In the genomic region with DNA sequence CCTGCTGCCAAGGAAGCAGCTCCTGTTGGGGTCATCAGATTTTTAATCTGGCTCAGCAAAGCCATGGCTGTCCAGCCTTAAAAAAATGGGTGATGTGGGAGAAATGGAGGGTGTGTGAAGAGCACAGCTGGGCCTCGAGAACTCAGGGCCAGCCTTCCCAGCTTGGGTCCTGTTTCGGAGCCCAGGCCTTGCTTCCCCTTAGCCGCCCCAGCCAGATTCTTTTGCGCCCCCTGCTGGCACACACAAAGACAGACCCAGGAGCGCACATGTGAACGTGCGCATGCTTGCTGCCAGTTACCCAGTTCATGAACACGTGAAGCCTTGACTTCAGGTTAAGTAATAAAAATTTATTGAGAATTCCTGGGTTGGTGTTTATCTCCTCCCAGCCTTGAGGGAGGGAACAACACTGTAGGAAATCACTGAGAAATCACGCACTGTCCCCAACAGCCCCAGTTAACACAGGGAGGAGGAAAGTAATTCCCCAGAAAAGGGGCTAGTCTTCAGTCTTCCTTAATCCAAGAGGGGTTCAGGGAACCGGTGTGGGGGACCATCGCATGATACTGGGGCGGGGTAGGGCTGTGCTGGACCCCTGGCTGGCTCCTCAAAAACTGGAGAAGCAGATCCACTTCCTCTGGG, we compare ENCODE assay signal across 8 cellular contexts. TPM values are rescaled to one million over a fixed set of nuclear protein-coding genes. Genes with fewer than 3 reads are reported as not detected.
DNase-seq lines count a peak whose midpoint lies in the region; ATAC-seq and TF ChIP-seq lines count a peak whose summit lies in the region.

No MANE protein-coding gene starts in this region.

- peaks cover 25% of the 10 kb centered on the region for H3K79me2 ChIP-seq in SK-N-SH (ENCODE audit: insufficient read depth)

- H3K4me2 ChIP-seq in BLaER1 treated with 17β-estradiol and CSF1 and Interleukin-3, amounts not matched to agents 10 nM and 100 nM: peak overlapping the region; percentile 32 to 67 (median 60)
- H3K4me2 ChIP-seq in SK-N-SH: no peak overlapping the region

- intact Hi-C loops in head of caudate nucleus (cut with DNase I): no loop called here

- peaks cover 5 to 29% (median 20%) of the 10 kb centered on the region in 11 experiments; a peak in 15 of 22 replicates for H4K20me1 ChIP-seq in BLaER1 treated with 17β-estradiol and CSF1 and Interleukin-3, amounts not matched to agents 10 nM and 100 nM
- H4K20me1 ChIP-seq in SK-N-SH (ENCODE audit: insufficient read depth): no peaks in the 10 kb centered on the region

- DNase-seq in NAMALWA (ENCODE audit: low spot score) (peak; percentile 93), SK-N-SH (peak; percentile 89), head of caudate nucleus (peak; percentile 62 to 95 (median 87)), progenitor cell of endocrine pancreas (ENCODE audit: low spot score, unreplicated experiment) (peak; percentile 90), ureter (ENCODE audit: low spot score) (peak; percentile 93)

- TF ChIP-seq CTCF in SK-N-SH (IDR thresholded peaks at IDR 0.05) (peak; percentile 90), progenitor cell of endocrine pancreas (IDR thresholded peaks at IDR 0.05; ENCODE audit: unreplicated experiment) (peak; percentile 96)

- peaks cover 20% of the 10 kb centered on the region for H3K36me3 Mint-ChIP-seq in activated naive CD8-positive, alpha-beta T cell
- peaks cover 22% of the 10 kb centered on the region for H3K36me3 Mint-ChIP-seq in progenitor cell of endocrine pancreas (ENCODE audit: insufficient read depth)

- no peaks in the 10 kb centered on the region for H3K9me3 Mint-ChIP-seq in activated naive CD8-positive, alpha-beta T cell (ENCODE audit: low read depth)
- H3K9me3 Mint-ChIP-seq in progenitor cell of endocrine pancreas (ENCODE audit: low read depth): no peaks in the 10 kb centered on the region

- peak; percentile 70 for TF ChIP-seq RAD21 in SK-N-SH (IDR thresholded peaks at IDR 0.05; ENCODE audit: low read length)

- no peak overlapping the region for H2AFZ ChIP-seq in SK-N-SH (ENCODE audit: low read depth)

- H3K27me3 ChIP-seq in BLaER1 treated with 17β-estradiol and CSF1 and Interleukin-3, amounts not matched to agents 10 nM and 100 nM: no peaks in the 10 kb centered on the region
- H3K27me3 ChIP-seq in SK-N-SH (ENCODE audit: insufficient read depth): no peaks in the 10 kb centered on the region

- H3K9ac ChIP-seq in BLaER1 treated with 17β-estradiol and CSF1 and Interleukin-3, amounts not matched to agents 10 nM and 100 nM: peak overlapping the region; percentile 46 to 98 (median 62); a peak in 20 of 22 replicates
- no peak overlapping the region for H3K9ac ChIP-seq in SK-N-SH

- POLR2A ChIA-PET in SK-N-SH (lab: Yijun Ruan, JAX): interaction anchor here (1.0 to 6.8 kb wide), 4 partner anchors 20 to 92 kb away, joined by 3 to 62 read pairs (median 4); a partner anchor contains a TSS

- H3K4me3 ChIP-seq in BLaER1 treated with 17β-estradiol and CSF1 and Interleukin-3, amounts not matched to agents 10 nM and 100 nM: no peak overlapping the region
- H3K4me3 ChIP-seq in SK-N-SH (ENCODE audit: low read depth in 2 of 2, low read length in 1 of 2): peak overlapping the region in 1 of 2 experiments; percentile 33; a peak in 1 of 4 replicates

- H3F3A ChIP-seq in SK-N-SH (replicated peaks; ENCODE audit: insufficient read depth): peaks cover 29% of the 10 kb centered on the region

- H3K27ac ChIP-seq in BLaER1 treated with 17β-estradiol and CSF1 and Interleukin-3, amounts not matched to agents 10 nM and 100 nM: peak overlapping the region; percentile 33 to 95 (median 69); a peak in 21 of 22 replicates
- H3K27ac ChIP-seq in SK-N-SH (ENCODE audit: low read depth in 2 of 2, low read length in 1 of 2): peak overlapping the region; percentile 42 to 47; a peak in 3 of 4 replicates

- CTCF ChIA-PET in SK-N-SH (lab: Yijun Ruan, JAX): interaction anchor here (0.5 to 8.0 kb wide), 22 partner anchors 8 to 198 kb away, joined by 3 to 114 read pairs (median 4); a partner anchor contains a TSS

- peaks cover 50 to 69% (median 62%) of the 10 kb centered on the region in 11 experiments for H3K36me3 ChIP-seq in BLaER1 treated with 17β-estradiol and CSF1 and Interleukin-3, amounts not matched to agents 10 nM and 100 nM
- H3K36me3 ChIP-seq in SK-N-SH (replicated peaks in 1 of 2; ENCODE audit: control insufficient read depth in 1 of 2, insufficient read depth in 2 of 2, low read length in 1 of 2): peaks cover 28 to 46% of the 10 kb centered on the region in 2 experiments

- 34% methylated on average over 11 of the region's 12 CpGs for WGBS in SK-N-SH (ENCODE audit: low lambda C conversion rate)

- peaks cover 72 to 88% (median 80%) of the 10 kb centered on the region in 10 experiments for H3K4me1 ChIP-seq in BLaER1 treated with 17β-estradiol and CSF1 and Interleukin-3, amounts not matched to agents 10 nM and 100 nM
- peaks cover 6 to 22% of the 10 kb centered on the region in 2 experiments; a peak in 3 of 4 replicates for H3K4me1 ChIP-seq in SK-N-SH (ENCODE audit: control insufficient read depth in 1 of 2, insufficient read depth in 2 of 2, low read depth in 1 of 2, low read length in 1 of 2)

- H3K9me2 ChIP-seq in SK-N-SH: no peaks in the 10 kb centered on the region

- H3K27ac Mint-ChIP-seq in activated naive CD8-positive, alpha-beta T cell: peak overlapping the region; percentile 97
- H3K27ac Mint-ChIP-seq in progenitor cell of endocrine pancreas: peak overlapping the region; percentile 99

- no peaks in the 10 kb centered on the region for H3K27me3 Mint-ChIP-seq in activated naive CD8-positive, alpha-beta T cell
- H3K27me3 Mint-ChIP-seq in progenitor cell of endocrine pancreas: no peaks in the 10 kb centered on the region

- H3K4me1 Mint-ChIP-seq in activated naive CD8-positive, alpha-beta T cell (ENCODE audit: low read depth): peaks cover 65% of the 10 kb centered on the region
- peaks cover 53% of the 10 kb centered on the region for H3K4me1 Mint-ChIP-seq in progenitor cell of endocrine pancreas (ENCODE audit: low read depth)

- ATAC-seq in GM19463 (IDR thresholded peaks at IDR 0.05; ENCODE audit: unreplicated experiment): peak; percentile 40

- no peak for TF ChIP-seq EP300 in SK-N-SH (IDR thresholded peaks at IDR 0.05; ENCODE audit: borderline replicate concordance in 1 of 2, low read depth in 1 of 2, low read length in 1 of 2)

- peak overlapping the region; percentile 59 for H3K4me3 Mint-ChIP-seq in activated naive CD8-positive, alpha-beta T cell
- H3K4me3 Mint-ChIP-seq in progenitor cell of endocrine pancreas (ENCODE audit: low read depth): peak overlapping the region; percentile 97

- no peaks in the 10 kb centered on the region for H3K9me3 ChIP-seq in BLaER1 treated with 17β-estradiol and CSF1 and Interleukin-3, amounts not matched to agents 10 nM and 100 nM (replicated peaks in 1 of 11)
- no peaks in the 10 kb centered on the region for H3K9me3 ChIP-seq in SK-N-SH

TF ChIP-seq in SK-N-SH, 30 proteins besides CTCF, POLR2A, EP300 and RAD21 (continues in another document):
- TF ChIP-seq CHD2 (IDR thresholded peaks at IDR 0.05; ENCODE audit: low read length, partially characterized antibody): no peak
- no peak for TF ChIP-seq FOXJ3 (CRISPR knock-in tag; IDR thresholded peaks at IDR 0.05)
- TF ChIP-seq NFIC (IDR thresholded peaks at IDR 0.05; ENCODE audit: borderline replicate concordance): no peak
- TF ChIP-seq MXI1 (IDR thresholded peaks at IDR 0.05; ENCODE audit: low read depth, low read length): peak; percentile 97

RNA-seq across cellular contexts. Expression of a gene that starts 5.3 kb away (rescaled TPM):
- 386 and 447 TPM in 2 replicates for polyA plus RNA-seq in SK-N-SH (2012; rRNA removed)
- polyA plus RNA-seq in SK-N-SH (2012; cell fraction: cytosol; rRNA removed): 287 and 379 TPM in 2 replicates
- 324 and 396 TPM in 2 replicates for polyA plus RNA-seq in SK-N-SH (2012; cell fraction: nucleus; rRNA removed)
- total RNA-seq in progenitor cell of endocrine pancreas (339 and 353 TPM in 2 replicates), ureter (221 TPM)

RNA-seq across cellular contexts. Expression of a gene that starts 5.6 kb away (rescaled TPM):
- 77.4 and 82.8 TPM in 2 replicates for polyA plus RNA-seq in SK-N-SH (2012; rRNA removed)
- polyA plus RNA-seq in SK-N-SH (2012; cell fraction: cytosol; rRNA removed): 74.4 and 76.0 TPM in 2 replicates
- polyA plus RNA-seq in SK-N-SH (2012; cell fraction: nucleus; rRNA removed): 73.4 and 75.5 TPM in 2 replicates
- total RNA-seq in progenitor cell of endocrine pancreas (67.9 and 73.1 TPM in 2 replicates), ureter (68.0 TPM)

RNA-seq across cellular contexts. Expression of a gene that starts 14.0 kb away (rescaled TPM):
- polyA plus RNA-seq in SK-N-SH (2012; rRNA removed): 0.12 and 0.18 TPM in 2 replicates
- 0.09 TPM in 1 of 2 replicates, not detected in the other for polyA plus RNA-seq in SK-N-SH (2012; cell fraction: cytosol; rRNA removed)
- 0.43 and 0.96 TPM in 2 replicates for polyA plus RNA-seq in SK-N-SH (2012; cell fraction: nucleus; rRNA removed)
- total RNA-seq in progenitor cell of endocrine pancreas (65.4 and 70.2 TPM in 2 replicates), ureter (40.4 TPM)

RNA-seq across cellular contexts. Expression of a gene that starts 21.3 kb away (rescaled TPM):
- polyA plus RNA-seq in SK-N-SH (2012; rRNA removed): 560 and 659 TPM in 2 replicates
- polyA plus RNA-seq in SK-N-SH (2012; cell fraction: cytosol; rRNA removed): 378 and 573 TPM in 2 replicates
- 265 and 491 TPM in 2 replicates for polyA plus RNA-seq in SK-N-SH (2012; cell fraction: nucleus; rRNA removed)
- total RNA-seq in progenitor cell of endocrine pancreas: 268 and 277 TPM in 2 replicates
- 172 TPM for total RNA-seq in ureter

RNA-seq across cellular contexts. Expression of a gene that starts 21.5 kb away (rescaled TPM):
- not detected in 2 replicates for polyA plus RNA-seq in SK-N-SH (2012; rRNA removed)
- polyA plus RNA-seq in SK-N-SH (2012; cell fraction: cytosol; rRNA removed): not detected in 2 replicates
- not detected in 2 replicates for polyA plus RNA-seq in SK-N-SH (2012; cell fraction: nucleus; rRNA removed)
- total RNA-seq in progenitor cell of endocrine pancreas: not detected in 2 replicates
- total RNA-seq in ureter: not detected
